ENCODE assay signal across 8 cellular contexts in the genomic region with DNA sequence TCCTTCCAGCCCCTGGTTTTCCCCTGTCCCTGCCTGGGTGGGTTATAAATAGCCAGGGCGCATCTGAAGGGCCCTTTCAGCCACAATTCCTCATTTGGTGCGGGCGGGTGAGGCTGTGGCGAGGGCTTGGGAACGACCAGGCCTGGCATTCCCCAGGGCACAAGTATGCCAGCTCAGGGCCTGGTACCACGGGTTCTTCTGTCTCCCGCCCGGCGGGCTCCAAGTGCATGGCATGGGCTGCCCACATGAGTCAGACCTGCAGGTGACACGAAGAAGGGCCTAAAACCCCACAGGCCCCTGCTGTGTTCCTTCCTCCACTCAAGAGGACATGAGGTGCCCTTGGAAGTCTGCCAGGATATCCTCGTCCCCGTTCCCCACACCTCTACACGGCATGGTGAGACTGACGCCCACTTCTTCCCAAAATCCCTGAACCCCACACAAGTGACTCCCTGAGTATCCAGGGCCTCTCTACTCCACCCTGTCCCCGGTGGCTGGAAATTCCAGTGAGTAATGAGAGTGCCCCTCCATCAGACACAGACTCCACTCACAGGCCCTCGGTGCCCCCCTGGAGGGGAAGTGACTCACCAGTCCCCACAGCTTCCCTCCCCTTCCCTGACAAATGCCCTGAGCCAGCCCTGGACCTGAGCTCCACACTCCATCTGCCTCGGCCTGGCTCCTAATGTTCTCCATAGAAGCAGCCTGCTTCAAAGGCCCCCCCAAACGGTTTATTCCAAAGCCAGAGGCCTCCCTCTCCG.
DNase-seq lines count a peak whose midpoint lies in the region; ATAC-seq and TF ChIP-seq lines count a peak whose summit lies in the region.

No MANE protein-coding gene starts in this region.

- CTCF ChIA-PET in activated CD8-positive, alpha-beta memory T cell treated with anti-CD3 and anti-CD28 coated beads, Interleukin-2, amount 10 ng/mL, durations not matched to agents 7 days and 5 days (lab: Charles Lee): interaction anchor here (1.1 to 3.4 kb wide), 4 partner anchors 9 to 87 kb away, joined by 5 to 21 read pairs (median 8); no protein-coding TSS in a partner anchor
- CTCF ChIA-PET in OCI-LY7 (lab: Charles Lee; ENCODE audit: unreplicated experiment): no interaction called here

- intact Hi-C loops in OCI-LY7 (cut with micrococcal nuclease; ENCODE audit: unreplicated experiment): no loop called here

- peaks cover 6% of the 10 kb centered on the region; the same call in 1 of the 2 replicates for H3K36me3 ChIP-seq in OCI-LY7 (ENCODE audit: insufficient read depth, low read length)
- no peaks in the 10 kb centered on the region for H3K36me3 ChIP-seq in lung (ENCODE audit: control insufficient read depth in 2 of 2, insufficient read depth in 2 of 2, low read length in 2 of 2)
- no peaks in the 10 kb centered on the region for H3K36me3 ChIP-seq in thoracic aorta

- 38 to 39% methylated on average over 19 of the region's 19 CpGs for WGBS in lung, 2 donors

- peak overlapping the region; percentile 59; the same call in 1 of the 2 replicates for H3K4me2 ChIP-seq in OCI-LY7 (ENCODE audit: low read length)

- no peak overlapping the region for H3K27ac ChIP-seq in OCI-LY7 (ENCODE audit: low read depth, low read length, poor library complexity, severe bottlenecking)
- peak overlapping the region; percentile 94 to 96 for H3K27ac ChIP-seq in lung (ENCODE audit: low read depth in 1 of 2, low read length in 1 of 2)
- H3K27ac ChIP-seq in thoracic aorta: peak overlapping the region; percentile 96 to 97

- H3K79me2 ChIP-seq in OCI-LY7 (ENCODE audit: insufficient read depth, low read depth, low read length): no peaks in the 10 kb centered on the region

- H3K36me3 Mint-ChIP-seq in activated CD8-positive, alpha-beta memory T cell treated with anti-CD3 and anti-CD28 coated beads, Interleukin-2, amount 10 ng/mL, durations not matched to agents 7 days and 5 days: no peaks in the 10 kb centered on the region
- H3K36me3 Mint-ChIP-seq in chondrocyte (ENCODE audit: low read depth): no peaks in the 10 kb centered on the region

- peak overlapping the region; percentile 11 for H3K4me3 Mint-ChIP-seq in activated CD8-positive, alpha-beta memory T cell treated with anti-CD3 and anti-CD28 coated beads, Interleukin-2, amount 10 ng/mL, durations not matched to agents 7 days and 5 days
- H3K4me3 Mint-ChIP-seq in chondrocyte (ENCODE audit: unreplicated experiment): peak overlapping the region; percentile 37

- H3K27ac Mint-ChIP-seq in activated CD8-positive, alpha-beta memory T cell treated with anti-CD3 and anti-CD28 coated beads, Interleukin-2, amount 10 ng/mL, durations not matched to agents 7 days and 5 days: peak overlapping the region; percentile 26
- peak overlapping the region; percentile 100 for H3K27ac Mint-ChIP-seq in chondrocyte (ENCODE audit: unreplicated experiment)

- POLR2A ChIA-PET in OCI-LY7 (lab: Charles Lee): no interaction called here

- H3K9me3 Mint-ChIP-seq in activated CD8-positive, alpha-beta memory T cell treated with anti-CD3 and anti-CD28 coated beads, Interleukin-2, amount 10 ng/mL, durations not matched to agents 7 days and 5 days (ENCODE audit: low read depth): no peaks in the 10 kb centered on the region
- H3K9me3 Mint-ChIP-seq in chondrocyte (ENCODE audit: low read depth): no peaks in the 10 kb centered on the region

- H3K27me3 ChIP-seq in lung (ENCODE audit: control insufficient read depth, insufficient read depth) (no peaks in the 10 kb centered on the region), thoracic aorta (replicated peaks; ENCODE audit: insufficient read depth) (no peaks in the 10 kb centered on the region)

- TF ChIP-seq CTCF in OCI-LY7 (conservative IDR thresholded peaks at IDR 0.05; ENCODE audit: low read length): no peak
- TF ChIP-seq CTCF in chondrocyte (IDR thresholded peaks at IDR 0.05): no peak
- no peak for TF ChIP-seq CTCF in lung (IDR thresholded peaks at IDR 0.05; ENCODE audit: control extremely low read depth, extremely low read depth)
- TF ChIP-seq CTCF in thoracic aorta (IDR thresholded peaks at IDR 0.05): no peak

- H3K4me1 ChIP-seq in OCI-LY7 (ENCODE audit: insufficient read depth, low read length, poor library complexity, severe bottlenecking) (peaks cover 30% of the 10 kb centered on the region), lung (ENCODE audit: control insufficient read depth in 2 of 2, insufficient read depth in 2 of 2, low read length in 2 of 2) (peaks cover 20 to 46% of the 10 kb centered on the region in 2 donors), thoracic aorta (ENCODE audit: control insufficient read depth in 1 of 2, low read depth in 2 of 2) (peaks cover 44 to 90% of the 10 kb centered on the region in 2 donors)

- no peaks in the 10 kb centered on the region for H3K9me3 ChIP-seq in OCI-LY7 (ENCODE audit: low read length)
- H3K9me3 ChIP-seq in lung (ENCODE audit: control insufficient read depth in 2 of 2, insufficient read depth in 1 of 2, low read length in 1 of 2): no peaks in the 10 kb centered on the region
- no peaks in the 10 kb centered on the region for H3K9me3 ChIP-seq in thoracic aorta

- H3K4me1 Mint-ChIP-seq in activated CD8-positive, alpha-beta memory T cell treated with anti-CD3 and anti-CD28 coated beads, Interleukin-2, amount 10 ng/mL, durations not matched to agents 7 days and 5 days: peaks cover 62% of the 10 kb centered on the region
- peaks cover 66% of the 10 kb centered on the region for H3K4me1 Mint-ChIP-seq in chondrocyte (ENCODE audit: low read depth)

- no peak for ATAC-seq in activated CD8-positive, alpha-beta memory T cell treated with anti-CD3 and anti-CD28 coated beads, Interleukin-2, amount 10 ng/mL, durations not matched to agents 7 days and 5 days
- peak; percentile 39 for ATAC-seq in lung (ENCODE audit: insufficient read depth, low FRiP score)
- peak; percentile 46 for ATAC-seq in thoracic aorta (ENCODE audit: insufficient number of reproducible peaks, low FRiP score, low read depth)
- no peak for ATAC-seq in HG03521 (IDR thresholded peaks at IDR 0.05; ENCODE audit: unreplicated experiment)

- no peak overlapping the region for H2AFZ ChIP-seq in OCI-LY7 (ENCODE audit: low read length)

- DNase-seq in activated CD8-positive, alpha-beta memory T cell treated with anti-CD3 and anti-CD28 coated beads, Interleukin-2, amount 10 ng/mL, durations not matched to agents 7 days and 5 days: no peak
- DNase-seq in activated CD8-positive, alpha-beta memory T cell treated with anti-CD3 and anti-CD28 coated beads for 24 hours: no peak
- DNase-seq in OCI-LY7 (ENCODE audit: low spot score) (no peak), chondrocyte (ENCODE audit: low spot score) (peak; percentile 97), lung (ENCODE audit: low spot score) (peak; percentile 82), thoracic aorta (ENCODE audit: low spot score) (peak; percentile 92), NCI-H2029 treated with DMSO at 0.1 percent for 48 hours (lab: John Stamatoyannopoulos, UW) (no peak)

- no peaks in the 10 kb centered on the region for H3K9me2 ChIP-seq in OCI-LY7 (ENCODE audit: insufficient read depth, low read length)

- H3K27me3 Mint-ChIP-seq in activated CD8-positive, alpha-beta memory T cell treated with anti-CD3 and anti-CD28 coated beads, Interleukin-2, amount 10 ng/mL, durations not matched to agents 7 days and 5 days: no peaks in the 10 kb centered on the region
- H3K27me3 Mint-ChIP-seq in chondrocyte (ENCODE audit: low read depth): no peaks in the 10 kb centered on the region

- H4K20me1 ChIP-seq in OCI-LY7 (ENCODE audit: insufficient read depth, low read length): no peaks in the 10 kb centered on the region

- H3K4me3 ChIP-seq in OCI-LY7 (ENCODE audit: low read depth, low read length, poor library complexity, severe bottlenecking) (no peak overlapping the region), lung (no peak overlapping the region), thoracic aorta (peak overlapping the region; percentile 93)

- no TSS peak for BruUV-seq in OCI-LY7 (replicated peaks; lab: Mats Ljungman, UMichigan)

Comparison
In these comparisons a context has a peak if more than half of its experiments do, and no peak if none do; other contexts are left out.
1. ATAC-seq: peak in lung (single experiment) and thoracic aorta (single experiment); none in activated CD8-positive, alpha-beta memory T cell treated with anti-CD3 and anti-CD28 coated beads, Interleukin-2, amount 10 ng/mL, durations not matched to agents 7 days and 5 days (single experiment) and HG03521 (single experiment).
2. DNase-seq: peak in chondrocyte (single experiment), lung (single experiment) and thoracic aorta (single experiment); none in activated CD8-positive, alpha-beta memory T cell treated with anti-CD3 and anti-CD28 coated beads, Interleukin-2, amount 10 ng/mL, durations not matched to agents 7 days and 5 days (single experiment), activated CD8-positive, alpha-beta memory T cell treated with anti-CD3 and anti-CD28 coated beads for 24 hours (single experiment), OCI-LY7 (single experiment) and NCI-H2029 treated with DMSO at 0.1 percent for 48 hours (single experiment).